9 cellular contexts compared by ENCODE assay signal in genomic region chr7:5598769-5599371, GRCh38. TPM values are rescaled to one million over a fixed set of nuclear protein-coding genes. Genes with fewer than 3 reads are reported as not detected.
DNase-seq lines count a peak whose midpoint lies in the region; ATAC-seq and TF ChIP-seq lines count a peak whose summit lies in the region.
"Had no signal": no experiment of that assay in that cellular context is flagged by ENCODE, and none has a peak within 500 bp of the region (broad histone marks: within the 10 kb centered on the region; RNA-seq: fewer than 3 reads in every experiment).

No MANE protein-coding gene starts in this region.

- no peaks in the 10 kb centered on the region for H3K9me3 ChIP-seq in BE2C
- H3K9me3 ChIP-seq in adipocyte (ENCODE audit: control insufficient read depth, low read length) = no peaks in the 10 kb centered on the region
- no peaks in the 10 kb centered on the region for H3K9me3 ChIP-seq in lower lobe of right lung
- no peaks in the 10 kb centered on the region for H3K9me3 ChIP-seq in prostate gland

- ATAC-seq in HG03280 (IDR thresholded peaks at IDR 0.05; ENCODE audit: unreplicated experiment) (peak; percentile 31), lower lobe of right lung (no peak), HG02678 (IDR thresholded peaks at IDR 0.05; ENCODE audit: unreplicated experiment) (no peak), GM21367 (IDR thresholded peaks at IDR 0.05; ENCODE audit: unreplicated experiment) (no peak)

- DNase-seq in BE2C = peak; percentile 81
- DNase-seq in adipocyte (ENCODE audit: low read depth) = peak; percentile 19
- no peak for DNase-seq in lower lobe of right lung
- no peak for DNase-seq in prostate gland (ENCODE audit: low spot score)
- no peak for DNase-seq in DMS153 (lab: John Stamatoyannopoulos, UW)
- DNase-seq: effector CD8-positive, alpha-beta T cell had no signal

- 68% methylated on average over 19 of the region's 21 CpGs for WGBS in prostate gland

- peak overlapping the region; percentile 4 for H3K27ac ChIP-seq in lower lobe of right lung
- H3K27ac ChIP-seq in prostate gland = no peak overlapping the region

- peak overlapping the region; percentile 7 for H3K4me3 ChIP-seq in BE2C (ENCODE audit: low read depth, low read length)
- no peak overlapping the region for H3K4me3 ChIP-seq in adipocyte (ENCODE audit: low read length)
- no peak overlapping the region for H3K4me3 ChIP-seq in lower lobe of right lung
- no peak overlapping the region for H3K4me3 ChIP-seq in prostate gland

- no peak for TF ChIP-seq POLR2A in prostate gland (IDR thresholded peaks at IDR 0.05)

- H3K9ac ChIP-seq in adipocyte (ENCODE audit: low read length) = no peak overlapping the region

- peaks cover 26% of the 10 kb centered on the region for H3K4me1 ChIP-seq in BE2C
- peaks cover 31% of the 10 kb centered on the region for H3K4me1 ChIP-seq in adipocyte (ENCODE audit: control insufficient read depth, insufficient read depth, low read length)
- peaks cover 51% of the 10 kb centered on the region for H3K4me1 ChIP-seq in lower lobe of right lung
- no peaks in the 10 kb centered on the region for H3K4me1 ChIP-seq in prostate gland (replicated peaks)

- no peak for TF ChIP-seq CTCF in BE2C (IDR thresholded peaks at IDR 0.05; ENCODE audit: low read depth, low read length)
- TF ChIP-seq CTCF in lower lobe of right lung (IDR thresholded peaks at IDR 0.05) = no peak
- no peak for TF ChIP-seq CTCF in prostate gland (IDR thresholded peaks at IDR 0.05)

- intact Hi-C loops in lower lobe of right lung (cut with DNase I) (no loop called here), prostate gland (cut with DNase I) (no loop called here)

- H3K36me3 ChIP-seq in BE2C (peaks cover 53% of the 10 kb centered on the region), adipocyte (ENCODE audit: control insufficient read depth, insufficient read depth, low read length, severe bottlenecking) (peaks cover 7% of the 10 kb centered on the region), lower lobe of right lung (peaks cover 5% of the 10 kb centered on the region), prostate gland (no peaks in the 10 kb centered on the region)

- H3K27me3 ChIP-seq in BE2C = no peaks in the 10 kb centered on the region
- H3K27me3 ChIP-seq in adipocyte (replicated peaks; ENCODE audit: control insufficient read depth, insufficient read depth, low read length) = no peaks in the 10 kb centered on the region
- peaks cover 18% of the 10 kb centered on the region for H3K27me3 ChIP-seq in lower lobe of right lung (ENCODE audit: low read depth)
- no peaks in the 10 kb centered on the region for H3K27me3 ChIP-seq in prostate gland (replicated peaks; ENCODE audit: insufficient read depth)

RNA-seq across cellular contexts. Expression of gene FSCN1, which starts 6.3 kb away (rescaled TPM):
- 1,215 TPM for polyA plus RNA-seq in BE2C (2012; ENCODE audit: insufficient read depth, insufficient read length, low read depth)
- 43.8 TPM for total RNA-seq in lower lobe of right lung
- total RNA-seq in prostate gland = 100 to 1,000 TPM in 1 of 2 donors, 10 to 100 TPM in 1; 11.4 to 207 TPM

Comparison
In these comparisons a context has a peak if more than half of its experiments do, and no peak if none do; other contexts are left out.
1. DNase-seq: peak in BE2C (single experiment) and adipocyte (single experiment); none in lower lobe of right lung (single experiment), prostate gland (single experiment) and DMS153 (single experiment).